Comparison of ENCODE assay signal across 3 cellular contexts in genomic region chr2:236726701-236727450, GRCh38.
TF ChIP-seq lines count a peak whose summit lies in the region.

No MANE protein-coding gene starts in this region.

TF ChIP-seq in HepG2, 621 proteins besides CTCF, POLR2A, EP300 and RAD21:
- TF ChIP-seq MAFF (IDR thresholded peaks at IDR 0.05; ENCODE audit: low read depth, low read length): peak; percentile 99
- TF ChIP-seq MAFK (conservative IDR thresholded peaks at IDR 0.05 in 1 of 2, IDR thresholded peaks at IDR 0.05 in 1 of 2; ENCODE audit: low read length in 2 of 2): peak; percentile 98 to 100
- TF ChIP-seq ZNF605 (CRISPR knock-in tag; IDR thresholded peaks at IDR 0.05): no peak

TF ChIP-seq in SK-N-SH, 30 proteins besides CTCF, POLR2A, EP300 and RAD21:
- TF ChIP-seq RCOR1 (IDR thresholded peaks at IDR 0.05; ENCODE audit: low read length) (peak; percentile 20; the same call in 1 of the 2 replicates), CHD2 (IDR thresholded peaks at IDR 0.05; ENCODE audit: low read length, partially characterized antibody) (no peak), MAX (IDR thresholded peaks at IDR 0.05; ENCODE audit: low read depth) (no peak)

TF ChIP-seq in H1, 55 proteins besides CTCF, POLR2A, EP300 and RAD21:
- TF ChIP-seq MAFK (IDR thresholded peaks at IDR 0.05; ENCODE audit: low read depth, low read length) (peak; percentile 90), RBBP5 (IDR thresholded peaks at IDR 0.05; ENCODE audit: borderline replicate concordance, low read depth, low read length) (no peak)
